In genomic region chr15:91852741-91853500, GRCh38 we compare ENCODE assay signal across 8 cellular contexts. TPM values are rescaled to one million over a fixed set of nuclear protein-coding genes. Genes with fewer than 3 reads are reported as not detected.
DNase-seq lines count a peak whose midpoint lies in the region; ATAC-seq, FAIRE-seq and TF ChIP-seq lines count a peak whose summit lies in the region.

No MANE protein-coding gene starts in this region.

- H3K4ac ChIP-seq in H1 (replicated peaks; ENCODE audit: insufficient read length, low read depth, low read length): no peak overlapping the region
- no peak overlapping the region for H3K4ac ChIP-seq in mesenchymal stem cell (ENCODE audit: low read depth in 1 of 2, low read length in 2 of 2)

- peaks cover 7% of the 10 kb centered on the region; the same call in 1 of the 2 replicates for H3K23me2 ChIP-seq in H1 (ENCODE audit: low read depth, low read length)

- H3K27me3 ChIP-seq in H1 (replicated peaks in 1 of 4; ENCODE audit: control insufficient read depth in 3 of 4, extremely low read depth in 1 of 4, insufficient read depth in 3 of 4, low read length in 3 of 4) (peaks cover 0 to 11% (median 10%) of the 10 kb centered on the region in 4 experiments; a peak in 5 of 7 replicates), mesenchymal stem cell (ENCODE audit: control insufficient read depth in 1 of 2, insufficient read depth in 1 of 2, low read length in 2 of 2) (peaks cover 0 to 8% of the 10 kb centered on the region in 2 experiments)

- H3K79me2 ChIP-seq in H1 (ENCODE audit: control insufficient read depth in 1 of 2, insufficient read depth in 2 of 2, low read length in 2 of 2): peaks cover 0 to 8% of the 10 kb centered on the region in 2 experiments; a peak in 2 of 4 replicates

- no peak overlapping the region for H2BK15ac ChIP-seq in H1 (ENCODE audit: low read length)
- H2BK15ac ChIP-seq in mesenchymal stem cell (ENCODE audit: low read depth, poor library complexity, severe bottlenecking): no peak overlapping the region

- peak in 1 of 2 experiments; percentile 19; a peak in 1 of 3 replicates for TF ChIP-seq POLR2A in H1 (IDR thresholded peaks at IDR 0.05; ENCODE audit: control extremely low read depth in 1 of 2, low read depth in 2 of 2, low read length in 2 of 2)

- H2BK20ac ChIP-seq in H1 (ENCODE audit: low read length): no peak overlapping the region

- no peak overlapping the region for H2BK120ac ChIP-seq in H1 (replicated peaks; ENCODE audit: low read depth, low read length)
- no peak overlapping the region for H2BK120ac ChIP-seq in mesenchymal stem cell (ENCODE audit: low read depth, low read length)

- CTCF ChIA-PET in H1 (lab: Charles Lee; ENCODE audit: partially characterized antibody): interaction anchor here (0.6 to 10.9 kb wide), 30 partner anchors 9 to 921 kb away, joined by 3 to 118 read pairs (median 4); partner anchors contain the start of gene HDDC3

- H3K4me2 ChIP-seq in H1 (ENCODE audit: insufficient read depth in 1 of 2, low read depth in 2 of 2, low read length in 2 of 2) (peak overlapping the region; percentile 64 to 86), mesenchymal stem cell (ENCODE audit: low read length, poor library complexity, severe bottlenecking) (peak overlapping the region; percentile 99)

- H3K9ac ChIP-seq in H1 (replicated peaks in 1 of 4; ENCODE audit: extremely low read depth in 1 of 4, low read depth in 3 of 4, low read length in 3 of 4): peak overlapping the region in 2 of 4 experiments; percentile 6 to 81; a peak in 3 of 7 replicates
- H3K9ac ChIP-seq in mesenchymal stem cell (ENCODE audit: low read length): peak overlapping the region; percentile 94

- no peak overlapping the region for H3K27ac ChIP-seq in H1 (ENCODE audit: low read depth, low read length)
- peak overlapping the region; percentile 43 for H3K27ac ChIP-seq in mesenchymal stem cell (ENCODE audit: low read length, poor library complexity, severe bottlenecking)

- peaks cover 0 to 3% of the 10 kb centered on the region in 2 experiments for H4K20me1 ChIP-seq in H1 (replicated peaks in 1 of 2; ENCODE audit: control insufficient read depth in 1 of 2, insufficient read depth in 2 of 2, low read length in 2 of 2)

- no peak overlapping the region for H4K91ac ChIP-seq in H1 (replicated peaks; ENCODE audit: insufficient read length, low read length)
- H4K91ac ChIP-seq in mesenchymal stem cell (ENCODE audit: low read length): no peak overlapping the region

- no peak overlapping the region for H3K23ac ChIP-seq in H1 (ENCODE audit: insufficient read length)
- no peak overlapping the region for H3K23ac ChIP-seq in mesenchymal stem cell (ENCODE audit: low read length in 2 of 2)

- H3K56ac ChIP-seq in H1 (replicated peaks; ENCODE audit: insufficient read length, low read depth, low read length): no peak overlapping the region

- no peak for TF ChIP-seq EP300 in H1 (IDR thresholded peaks at IDR 0.05; ENCODE audit: borderline replicate concordance in 1 of 2, low read depth in 2 of 2, low read length in 2 of 2)

- H3K36me3 ChIP-seq in H1 (ENCODE audit: control insufficient read depth in 2 of 4, insufficient read depth in 4 of 4, low read length in 3 of 4) (no peaks in the 10 kb centered on the region), mesenchymal stem cell (ENCODE audit: control insufficient read depth in 1 of 2, insufficient read depth in 2 of 2, low read depth in 1 of 2, low read length in 2 of 2) (no peaks in the 10 kb centered on the region)

- H3K4me3 ChIP-seq in H1 (ENCODE audit: extremely low read depth in 1 of 4, insufficient read depth in 2 of 4, low read depth in 3 of 4, low read length in 4 of 4) (peak overlapping the region; percentile 66 to 86 (median 74)), mesenchymal stem cell (ENCODE audit: insufficient read depth in 1 of 2, low read depth in 1 of 2, low read length in 2 of 2) (peak overlapping the region; percentile 74 to 86)

- peak; percentile 63 to 88 (median 76) for TF ChIP-seq CTCF in H1 (IDR thresholded peaks at IDR 0.05; ENCODE audit: control extremely low read depth in 1 of 3, insufficient read depth in 1 of 3, low read depth in 1 of 3, low read length in 3 of 3)

- H3K14ac ChIP-seq in H1 (ENCODE audit: insufficient read length) (no peak overlapping the region), mesenchymal stem cell (ENCODE audit: low read length in 2 of 2) (no peak overlapping the region)

- H4K8ac ChIP-seq in H1 (ENCODE audit: extremely low read depth, insufficient read depth, low read length) (peak overlapping the region; percentile 39; the same call in 1 of the 2 replicates), mesenchymal stem cell (ENCODE audit: low read length) (no peak overlapping the region)

- H3K79me1 ChIP-seq in H1 (ENCODE audit: low read depth, low read length) (peaks cover 3% of the 10 kb centered on the region; the same call in 1 of the 2 replicates), mesenchymal stem cell (replicated peaks; ENCODE audit: low read length, poor library complexity, severe bottlenecking) (no peaks in the 10 kb centered on the region)

- FAIRE-seq in H1 (lab: Jason Lieb, UNC): no peak

- DNase-seq in AG08395 (ENCODE audit: low spot score): peak; percentile 87
- DNase-seq in NCI-H69 (lab: John Stamatoyannopoulos, UW): peak; percentile 75
- peak; percentile 42 to 56 (median 50) for DNase-seq in activated CD8-positive, alpha-beta memory T cell treated with anti-CD3 and anti-CD28 coated beads for 48 hours (ENCODE audit: low read depth in 2 of 3, low spot score in 2 of 3)
- peak in 1 of 2 experiments; percentile 86 for DNase-seq in H1 (ENCODE audit: low read depth in 1 of 2, low spot score in 2 of 2)
- DNase-seq in mesenchymal stem cell: peak; percentile 40
- DNase-seq in stimulated activated CD8-positive, alpha-beta memory T cell treated with anti-CD3 and anti-CD28 coated beads, Interleukin-12 subunit alpha, Interleukin-12 subunit beta, amount 100 ng/mL, for 4 hours (ENCODE audit: low read depth): peak; percentile 67

- H2BK5ac ChIP-seq in H1 (ENCODE audit: low read depth, low read length): no peak overlapping the region; the same call in 1 of the 2 replicates
- no peak overlapping the region for H2BK5ac ChIP-seq in mesenchymal stem cell (ENCODE audit: low read depth, low read length, poor library complexity, severe bottlenecking)

- H2AK5ac ChIP-seq in H1 (ENCODE audit: low read depth, low read length) (no peak overlapping the region), mesenchymal stem cell (ENCODE audit: low read length, severe bottlenecking) (no peak overlapping the region)

- H3K4me1 ChIP-seq in H1 (replicated peaks in 1 of 4; ENCODE audit: control insufficient read depth in 3 of 4, insufficient read depth in 4 of 4, low read length in 3 of 4): peaks cover 7 to 15% (median 11%) of the 10 kb centered on the region in 4 experiments; a peak in 6 of 7 replicates
- peaks cover 7% of the 10 kb centered on the region for H3K4me1 ChIP-seq in mesenchymal stem cell (ENCODE audit: control insufficient read depth, insufficient read depth, low read depth, low read length)

- 4% methylated on average over 38 of the region's 70 CpGs; no CpG with 5 or more reads in 1 of the 2 experiments for WGBS in H1 (ENCODE audit: extremely low coverage in 1 of 2, insufficient coverage in 1 of 2, insufficient read length in 1 of 2, insufficient replicate concordance in 2 of 2, low coverage in 1 of 2, low lambda C conversion rate in 2 of 2, missing lambda C conversion rate in 1 of 2), 2 experiments
- under 1% methylated on average over 46 of the region's 70 CpGs for WGBS in mesenchymal stem cell

- H2BK12ac ChIP-seq in H1 (ENCODE audit: low read depth, low read length) (no peak overlapping the region), mesenchymal stem cell (ENCODE audit: low read length in 2 of 2) (no peak overlapping the region)

- H3K18ac ChIP-seq in H1 (ENCODE audit: extremely low read depth, low read length) (peak overlapping the region; percentile 80), mesenchymal stem cell (ENCODE audit: low read depth in 1 of 2, low read length in 2 of 2) (no peak overlapping the region)

- no peak overlapping the region for H4K5ac ChIP-seq in H1 (ENCODE audit: insufficient read length, low read depth, low read length)

- POLR2A ChIA-PET in H1 (lab: Charles Lee; ENCODE audit: partially characterized antibody): interaction anchor here (1.5 kb wide), 1 partner anchor 147 kb away, joined by 3 read pairs; no protein-coding TSS in a partner anchor

- peak; percentile 50 to 56 for TF ChIP-seq RAD21 in H1 (IDR thresholded peaks at IDR 0.05 in 1 of 2, conservative IDR thresholded peaks at IDR 0.05 in 1 of 2; ENCODE audit: low read depth in 2 of 2, low read length in 2 of 2)

- H2AFZ ChIP-seq in H1 (ENCODE audit: low read length) (0 out of 2 replicates have a peak overlapping the region, but pooled peaks have one; percentile 43), mesenchymal stem cell (ENCODE audit: low read depth, low read length) (peak overlapping the region; percentile 33)

- H3K9me3 ChIP-seq in H1 (ENCODE audit: insufficient read depth in 2 of 2, low read depth in 1 of 2, low read length in 1 of 2): no peaks in the 10 kb centered on the region
- H3K9me3 ChIP-seq in mesenchymal stem cell (ENCODE audit: control insufficient read depth, low read length): no peaks in the 10 kb centered on the region

- ATAC-seq in GM18868 (IDR thresholded peaks at IDR 0.05; ENCODE audit: unreplicated experiment) (peak; percentile 45), HG03103 (IDR thresholded peaks at IDR 0.05; ENCODE audit: low read depth, unreplicated experiment) (peak; percentile 48)

TF ChIP-seq in H1, 55 proteins besides CTCF, POLR2A, EP300 and RAD21 (continues in another document):
- TF ChIP-seq KDM5A (IDR thresholded peaks at IDR 0.05; ENCODE audit: low read length): no peak
- TF ChIP-seq E2F6 (IDR thresholded peaks at IDR 0.05): peak; percentile 33; the same call in 1 of the 2 replicates
- TF ChIP-seq RBBP5 (IDR thresholded peaks at IDR 0.05; ENCODE audit: borderline replicate concordance, low read depth, low read length): peak; percentile 43; the same call in 1 of the 2 replicates

RNA-seq across cellular contexts. Expression of gene SLCO3A1, which starts 0.6 kb away (rescaled TPM):
- total RNA-seq in H1 (2021; fragmentation: NEBNext Ultra II Directional; extraction: Animal tissue kit (Norgen Biotek cat#: 25700)): 15.1 and 15.3 TPM in 2 replicates
- polyA plus RNA-seq in H1 (2011; rRNA removed): 20.4 and 23.4 TPM in 2 replicates
- polyA plus RNA-seq in H1 (2011; cell fraction: cytosol; rRNA removed): 12.0 TPM
- polyA plus RNA-seq in H1 (2011; cell fraction: nucleus; rRNA removed): 24.1 TPM
- 12.7 to 14.0 TPM (median 13.7 TPM) in 4 replicates for polyA plus RNA-seq in H1 (2012, experiment 1 of 2)
- polyA plus RNA-seq in H1 (2012, experiment 2 of 2): 10.1 TPM
- 12.0 TPM for polyA plus RNA-seq in H1 (2013, experiment 1 of 2)
- polyA plus RNA-seq in H1 (2013, experiment 2 of 2): 14.2 TPM
- polyA minus RNA-seq in H1 (2011; rRNA and poly(A)+ RNA removed): 36.9 and 53.2 TPM in 2 replicates
- polyA minus RNA-seq in H1 (2011; cell fraction: cytosol; rRNA and poly(A)+ RNA removed): 16.9 TPM
- 23.3 TPM for polyA minus RNA-seq in H1 (2011; cell fraction: nucleus; rRNA and poly(A)+ RNA removed)
- polyA plus RNA-seq in mesenchymal stem cell (2013, experiment 1 of 2): 2.0 TPM
- 2.3 TPM for polyA plus RNA-seq in mesenchymal stem cell (2013, experiment 2 of 2)
